ENCODE assay signal across 2 cellular contexts in the genomic region with DNA sequence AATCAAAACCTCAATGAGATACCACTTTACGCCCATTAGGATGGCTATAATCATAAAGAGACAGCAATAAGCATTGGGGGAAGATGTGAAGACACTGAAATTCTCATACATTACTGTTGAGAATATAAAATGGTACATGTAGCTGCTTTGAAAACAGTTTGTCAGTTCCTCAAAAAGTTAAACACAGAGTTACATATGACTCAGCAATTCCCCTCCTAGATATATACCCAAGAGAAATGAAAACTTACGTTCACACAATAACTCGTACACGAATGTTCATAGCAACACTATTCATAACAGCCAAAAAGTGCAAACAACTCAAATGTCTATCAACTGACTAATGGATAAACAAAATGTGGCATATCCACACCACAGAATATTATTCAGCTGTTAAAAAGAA.
TF ChIP-seq lines count a peak whose summit lies in the region.

No MANE protein-coding gene starts in this region.

TF ChIP-seq in SK-N-SH treated with all-trans-retinoic acid at 6 μM for 48 hours, 23 proteins besides CTCF, POLR2A, EP300 and RAD21 (continued from another document):
- TF ChIP-seq, protein P1, sequence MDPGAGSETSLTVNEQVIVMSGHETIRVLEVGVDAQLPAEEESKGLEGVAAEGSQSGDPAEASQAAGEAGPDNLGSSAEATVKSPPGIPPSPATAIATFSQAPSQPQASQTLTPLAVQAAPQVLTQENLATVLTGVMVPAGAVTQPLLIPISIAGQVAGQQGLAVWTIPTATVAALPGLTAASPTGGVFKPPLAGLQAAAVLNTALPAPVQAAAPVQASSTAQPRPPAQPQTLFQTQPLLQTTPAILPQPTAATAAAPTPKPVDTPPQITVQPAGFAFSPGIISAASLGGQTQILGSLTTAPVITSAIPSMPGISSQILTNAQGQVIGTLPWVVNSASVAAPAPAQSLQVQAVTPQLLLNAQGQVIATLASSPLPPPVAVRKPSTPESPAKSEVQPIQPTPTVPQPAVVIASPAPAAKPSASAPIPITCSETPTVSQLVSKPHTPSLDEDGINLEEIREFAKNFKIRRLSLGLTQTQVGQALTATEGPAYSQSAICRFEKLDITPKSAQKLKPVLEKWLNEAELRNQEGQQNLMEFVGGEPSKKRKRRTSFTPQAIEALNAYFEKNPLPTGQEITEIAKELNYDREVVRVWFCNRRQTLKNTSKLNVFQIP (CRISPR knock-in tag; IDR thresholded peaks at IDR 0.05; ENCODE audit: borderline replicate concordance, low read depth), result no peak
TF ChIP-seq in SK-N-SH treated with all-trans-retinoic acid at 6 μM for 48 hours: peak in this region for 1.

TF ChIP-seq in SK-N-SH, 30 proteins besides CTCF, POLR2A, EP300 and RAD21:
- TF ChIP-seq NRF1 (IDR thresholded peaks at IDR 0.05; ENCODE audit: low read depth, low read length) (no peak), RFX5 (IDR thresholded peaks at IDR 0.05; ENCODE audit: low read length) (no peak), JUND (IDR thresholded peaks at IDR 0.05) (no peak), ZBTB33 (IDR thresholded peaks at IDR 0.05; ENCODE audit: borderline replicate concordance, low read depth) (no peak), CHD2 (IDR thresholded peaks at IDR 0.05; ENCODE audit: low read length, partially characterized antibody) (no peak), SIN3A (IDR thresholded peaks at IDR 0.05; ENCODE audit: borderline replicate concordance, low read depth, low read length) (no peak), POLR2AphosphoS5 (IDR thresholded peaks at IDR 0.05; ENCODE audit: low read depth, low read length) (no peak), FOXM1 (IDR thresholded peaks at IDR 0.05; ENCODE audit: low read depth) (no peak), SMC3 (IDR thresholded peaks at IDR 0.05; ENCODE audit: low read depth, low read length) (no peak)
- TF ChIP-seq, protein P2, sequence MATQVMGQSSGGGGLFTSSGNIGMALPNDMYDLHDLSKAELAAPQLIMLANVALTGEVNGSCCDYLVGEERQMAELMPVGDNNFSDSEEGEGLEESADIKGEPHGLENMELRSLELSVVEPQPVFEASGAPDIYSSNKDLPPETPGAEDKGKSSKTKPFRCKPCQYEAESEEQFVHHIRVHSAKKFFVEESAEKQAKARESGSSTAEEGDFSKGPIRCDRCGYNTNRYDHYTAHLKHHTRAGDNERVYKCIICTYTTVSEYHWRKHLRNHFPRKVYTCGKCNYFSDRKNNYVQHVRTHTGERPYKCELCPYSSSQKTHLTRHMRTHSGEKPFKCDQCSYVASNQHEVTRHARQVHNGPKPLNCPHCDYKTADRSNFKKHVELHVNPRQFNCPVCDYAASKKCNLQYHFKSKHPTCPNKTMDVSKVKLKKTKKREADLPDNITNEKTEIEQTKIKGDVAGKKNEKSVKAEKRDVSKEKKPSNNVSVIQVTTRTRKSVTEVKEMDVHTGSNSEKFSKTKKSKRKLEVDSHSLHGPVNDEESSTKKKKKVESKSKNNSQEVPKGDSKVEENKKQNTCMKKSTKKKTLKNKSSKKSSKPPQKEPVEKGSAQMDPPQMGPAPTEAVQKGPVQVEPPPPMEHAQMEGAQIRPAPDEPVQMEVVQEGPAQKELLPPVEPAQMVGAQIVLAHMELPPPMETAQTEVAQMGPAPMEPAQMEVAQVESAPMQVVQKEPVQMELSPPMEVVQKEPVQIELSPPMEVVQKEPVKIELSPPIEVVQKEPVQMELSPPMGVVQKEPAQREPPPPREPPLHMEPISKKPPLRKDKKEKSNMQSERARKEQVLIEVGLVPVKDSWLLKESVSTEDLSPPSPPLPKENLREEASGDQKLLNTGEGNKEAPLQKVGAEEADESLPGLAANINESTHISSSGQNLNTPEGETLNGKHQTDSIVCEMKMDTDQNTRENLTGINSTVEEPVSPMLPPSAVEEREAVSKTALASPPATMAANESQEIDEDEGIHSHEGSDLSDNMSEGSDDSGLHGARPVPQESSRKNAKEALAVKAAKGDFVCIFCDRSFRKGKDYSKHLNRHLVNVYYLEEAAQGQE (IDR thresholded peaks at IDR 0.05; ENCODE audit: low read depth, low read length), result no peak
